In the genomic region with DNA sequence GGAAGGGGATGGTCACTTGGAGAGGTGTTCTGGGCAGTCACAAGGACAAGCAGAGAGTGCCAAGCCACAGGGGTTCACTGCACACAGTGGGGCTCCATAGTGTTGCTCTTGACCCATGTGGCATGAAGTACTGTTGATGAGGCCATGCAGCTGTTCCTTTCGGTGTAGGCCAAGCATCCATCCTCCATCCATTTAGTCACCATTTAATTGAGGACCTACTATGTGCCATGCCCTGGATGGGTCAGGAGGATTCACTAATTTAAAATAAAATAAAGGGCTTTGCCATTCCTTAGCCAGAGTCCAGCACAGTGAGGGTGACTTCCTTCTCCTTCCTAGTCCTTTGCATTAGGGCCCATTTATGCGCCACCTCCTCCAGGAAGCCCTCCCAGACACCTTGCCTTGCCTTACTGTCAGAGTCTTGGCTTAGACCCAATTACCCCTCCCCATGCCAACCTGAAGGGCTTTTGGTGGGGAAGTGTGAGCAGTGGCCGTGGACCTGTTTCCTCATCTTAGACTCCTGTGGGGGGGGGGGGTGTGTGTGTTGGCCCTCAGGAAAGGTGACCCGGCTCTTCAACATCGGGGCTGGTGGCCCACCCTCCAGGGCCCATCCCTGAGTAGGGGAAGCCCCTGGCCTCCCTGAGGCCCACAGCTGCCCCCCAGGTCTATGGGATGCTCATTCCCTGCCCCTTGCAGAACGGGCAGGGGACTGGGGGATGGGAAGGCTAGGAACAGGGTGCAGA, we compare ENCODE assay signal across 1 cellular context.
TF ChIP-seq lines count a peak whose summit lies in the region.

No MANE protein-coding gene starts in this region.

TF ChIP-seq in HepG2, 621 proteins besides CTCF, POLR2A, EP300 and RAD21:
- TF ChIP-seq, protein P1, sequence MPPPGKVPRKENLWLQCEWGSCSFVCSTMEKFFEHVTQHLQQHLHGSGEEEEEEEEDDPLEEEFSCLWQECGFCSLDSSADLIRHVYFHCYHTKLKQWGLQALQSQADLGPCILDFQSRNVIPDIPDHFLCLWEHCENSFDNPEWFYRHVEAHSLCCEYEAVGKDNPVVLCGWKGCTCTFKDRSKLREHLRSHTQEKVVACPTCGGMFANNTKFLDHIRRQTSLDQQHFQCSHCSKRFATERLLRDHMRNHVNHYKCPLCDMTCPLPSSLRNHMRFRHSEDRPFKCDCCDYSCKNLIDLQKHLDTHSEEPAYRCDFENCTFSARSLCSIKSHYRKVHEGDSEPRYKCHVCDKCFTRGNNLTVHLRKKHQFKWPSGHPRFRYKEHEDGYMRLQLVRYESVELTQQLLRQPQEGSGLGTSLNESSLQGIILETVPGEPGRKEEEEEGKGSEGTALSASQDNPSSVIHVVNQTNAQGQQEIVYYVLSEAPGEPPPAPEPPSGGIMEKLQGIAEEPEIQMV (CRISPR knock-in tag; IDR thresholded peaks at IDR 0.05; ENCODE audit: low read depth), result no peak
- TF ChIP-seq ZKSCAN1 (IDR thresholded peaks at IDR 0.05; ENCODE audit: low read length), result peak; percentile 92
